Comparison of ENCODE assay signal across 8 cellular contexts in genomic region chr19:16584825-16585801, GRCh38. TPM values are rescaled to one million over a fixed set of nuclear protein-coding genes. Genes with fewer than 3 reads are reported as not detected.
DNase-seq lines count a peak whose midpoint lies in the region; ATAC-seq and TF ChIP-seq lines count a peak whose summit lies in the region.

No MANE protein-coding gene starts in this region.

- peaks cover 8 to 32% of the 10 kb centered on the region in 2 donors for H3K36me3 Mint-ChIP-seq in stimulated activated naive B cell treated with anti-CD40 and anti-IgM and Interleukin-4, amounts not matched to agents 10 μg/mL and 1 μg/mL and 100 μg/mL, for 72 hours

- H3K27me3 ChIP-seq in foreskin keratinocyte = no peaks in the 10 kb centered on the region

- peak overlapping the region; percentile 100 for H3K27ac Mint-ChIP-seq in stimulated activated naive B cell treated with anti-CD40 and anti-IgM and Interleukin-4, amounts not matched to agents 10 μg/mL and 1 μg/mL and 100 μg/mL, for 72 hours

- H3K4me1 Mint-ChIP-seq in stimulated activated naive B cell treated with anti-CD40 and anti-IgM and Interleukin-4, amounts not matched to agents 10 μg/mL and 1 μg/mL and 100 μg/mL, for 72 hours = peaks cover 64 to 98% of the 10 kb centered on the region in 2 donors

- ATAC-seq in foreskin keratinocyte = no peak
- ATAC-seq in stimulated activated naive B cell treated with anti-CD40 and anti-IgM and Interleukin-4, amounts not matched to agents 10 μg/mL and 1 μg/mL and 100 μg/mL, for 72 hours (replicated peaks) = no peak
- ATAC-seq in GM21717 (IDR thresholded peaks at IDR 0.05; ENCODE audit: unreplicated experiment) = no peak

- H3K9me3 Mint-ChIP-seq in stimulated activated naive B cell treated with anti-CD40 and anti-IgM and Interleukin-4, amounts not matched to agents 10 μg/mL and 1 μg/mL and 100 μg/mL, for 72 hours = no peaks in the 10 kb centered on the region

- H3K4me3 Mint-ChIP-seq in stimulated activated naive B cell treated with anti-CD40 and anti-IgM and Interleukin-4, amounts not matched to agents 10 μg/mL and 1 μg/mL and 100 μg/mL, for 72 hours = peak overlapping the region; percentile 83 to 93

- DNase-seq in NCI-H524 (lab: John Stamatoyannopoulos, UW) (peak; percentile 41 to 57), NCI-H524 treated with DMSO at 0.1 percent for 48 hours (lab: John Stamatoyannopoulos, UW) (no peak), SKM-1 treated with dmso at 0.1 percent for 144 hours (lab: John Stamatoyannopoulos, UW; ENCODE audit: unreplicated experiment) (peak; percentile 32), foreskin keratinocyte (no peak), iPS-NIHi7 (ENCODE audit: extremely low spot score) (no peak), occipital lobe (lab: John Stamatoyannopoulos, UW) (no peak)
- DNase-seq in stimulated activated naive B cell treated with anti-CD40 and anti-IgM and Interleukin-4, amounts not matched to agents 10 μg/mL and 1 μg/mL and 100 μg/mL, for 72 hours = no peak

- peak overlapping the region; percentile 34 for H3K27ac ChIP-seq in foreskin keratinocyte

- H3K4me1 ChIP-seq in foreskin keratinocyte = peaks cover 24% of the 10 kb centered on the region

- H3K27me3 Mint-ChIP-seq in stimulated activated naive B cell treated with anti-CD40 and anti-IgM and Interleukin-4, amounts not matched to agents 10 μg/mL and 1 μg/mL and 100 μg/mL, for 72 hours = no peaks in the 10 kb centered on the region

- no peak for TF ChIP-seq CTCF in foreskin keratinocyte (conservative IDR thresholded peaks at IDR 0.05)

RNA-seq across cellular contexts. Expression of gene SLC35E1, which starts 12.9 kb away (rescaled TPM):
- total RNA-seq in foreskin keratinocyte (37.8 and 42.1 TPM in 2 replicates), occipital lobe (25.3 TPM)
- polyA plus RNA-seq in foreskin keratinocyte = 24.2 and 24.4 TPM in 2 replicates

RNA-seq across cellular contexts. Expression of gene CHERP, which starts 42.9 kb away (rescaled TPM):
- total RNA-seq in foreskin keratinocyte = 18.4 and 18.9 TPM in 2 replicates
- polyA plus RNA-seq in foreskin keratinocyte = 17.7 and 19.2 TPM in 2 replicates
- 4.4 TPM for total RNA-seq in occipital lobe

RNA-seq across cellular contexts. Expression of gene MED26, which starts 42.9 kb away (rescaled TPM):
- 7.6 and 7.9 TPM in 2 replicates for total RNA-seq in foreskin keratinocyte
- 4.7 and 4.9 TPM in 2 replicates for polyA plus RNA-seq in foreskin keratinocyte
- total RNA-seq in occipital lobe = 3.3 TPM

Comparison
In these comparisons a context has a peak if more than half of its experiments do, and no peak if none do; other contexts are left out.
1. DNase-seq: peak in NCI-H524 (2 of 2) and SKM-1 treated with dmso at 0.1 percent for 144 hours (single experiment); none in NCI-H524 treated with DMSO at 0.1 percent for 48 hours (single experiment), foreskin keratinocyte (0 of 2), stimulated activated naive B cell treated with anti-CD40 and anti-IgM and Interleukin-4, amounts not matched to agents 10 μg/mL and 1 μg/mL and 100 μg/mL, for 72 hours (single experiment), iPS-NIHi7 (single experiment) and occipital lobe (single experiment).